ENCODE assay signal across 19 cellular contexts in the genomic region with DNA sequence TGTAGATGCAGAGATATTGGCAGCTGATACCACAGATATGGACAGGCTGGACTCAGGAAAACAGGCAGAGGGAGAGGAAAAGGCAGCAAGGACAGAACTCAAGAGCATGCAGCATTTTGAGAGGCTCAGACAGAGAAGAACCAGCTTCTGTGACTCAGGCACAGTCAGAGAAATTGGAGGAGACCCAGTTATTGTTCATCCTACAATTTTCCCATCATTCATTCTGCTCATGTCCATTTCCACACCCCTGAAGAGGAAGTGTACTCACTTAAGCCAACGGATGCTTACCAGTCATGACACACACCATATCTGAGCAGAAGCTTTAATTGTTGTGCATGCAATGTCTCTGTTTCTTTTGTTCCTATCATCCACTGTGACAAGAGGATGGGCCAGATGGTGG.
DNase-seq lines count a peak whose midpoint lies in the region; ATAC-seq, FAIRE-seq and TF ChIP-seq lines count a peak whose summit lies in the region.
"Had no signal": no experiment of that assay in that cellular context is flagged by ENCODE, and none has a peak within 500 bp of the region (broad histone marks: within the 10 kb centered on the region; RNA-seq: fewer than 3 reads in every experiment).

No MANE protein-coding gene starts in this region.

- peak; percentile 98 for FAIRE-seq in astrocyte (lab: Jason Lieb, UNC)
- FAIRE-seq: endothelial cell of umbilical vein had no signal

- POLR2A ChIA-PET in WTC11 (lab: Charles Lee), result no interaction called here

- H4K20me1 ChIP-seq in astrocyte (ENCODE audit: insufficient read depth, low read length), result no peaks in the 10 kb centered on the region

- no peak overlapping the region; the same call in 1 of the 2 replicates for H3K27ac Mint-ChIP-seq in HFFc6
- H3K27ac Mint-ChIP-seq in astrocyte (ENCODE audit: unreplicated experiment), result no peak overlapping the region
- H3K27ac Mint-ChIP-seq in WTC11, result no peak overlapping the region
- H3K27ac Mint-ChIP-seq: activated naive CD4-positive, alpha-beta T cell treated with anti-CD3 and anti-CD28 coated beads, Interleukin-2, amount 50 U/mL, for 72 hours had no signal

- H2AFZ ChIP-seq in astrocyte (ENCODE audit: low read depth, low read length), result no peak overlapping the region

- no peaks in the 10 kb centered on the region; the same call in 1 of the 2 replicates for H3K9me3 Mint-ChIP-seq in HFFc6
- H3K9me3 Mint-ChIP-seq in astrocyte (ENCODE audit: unreplicated experiment), result no peaks in the 10 kb centered on the region
- H3K9me3 Mint-ChIP-seq in WTC11, result no peaks in the 10 kb centered on the region
- H3K9me3 Mint-ChIP-seq: activated naive CD4-positive, alpha-beta T cell treated with anti-CD3 and anti-CD28 coated beads, Interleukin-2, amount 50 U/mL, for 72 hours had no signal

- H3K36me3 Mint-ChIP-seq in HFFc6 (ENCODE audit: low read depth), result no peaks in the 10 kb centered on the region
- no peaks in the 10 kb centered on the region for H3K36me3 Mint-ChIP-seq in astrocyte (ENCODE audit: low read depth, unreplicated experiment)
- no peaks in the 10 kb centered on the region for H3K36me3 Mint-ChIP-seq in WTC11
- H3K36me3 Mint-ChIP-seq: activated naive CD4-positive, alpha-beta T cell treated with anti-CD3 and anti-CD28 coated beads, Interleukin-2, amount 50 U/mL, for 72 hours had no signal

- no peak overlapping the region for H3K4me3 Mint-ChIP-seq in HFFc6
- H3K4me3 Mint-ChIP-seq in astrocyte (ENCODE audit: unreplicated experiment), result no peak overlapping the region
- H3K4me3 Mint-ChIP-seq in WTC11, result no peak overlapping the region

- no peak overlapping the region for H3K27ac ChIP-seq in astrocyte (ENCODE audit: low read depth, low read length)
- H3K27ac ChIP-seq: C4-2B, psoas muscle, suprapubic skin had no signal

- CTCF ChIA-PET in WTC11 (lab: Charles Lee), result no interaction called here

- ATAC-seq in WTC11, result no peak
- no peak for ATAC-seq in HG02798 (IDR thresholded peaks at IDR 0.05; ENCODE audit: poor library complexity, unreplicated experiment)
- ATAC-seq in GM19324 (IDR thresholded peaks at IDR 0.05; ENCODE audit: low FRiP score, unreplicated experiment), result no peak
- ATAC-seq: activated naive CD4-positive, alpha-beta T cell treated with anti-CD3 and anti-CD28 coated beads, Interleukin-2, amount 50 U/mL, for 72 hours; left lobe of liver; psoas muscle had no signal

- DNase-seq in AG10803 (ENCODE audit: low read depth) (peak; percentile 85), HFFc6 (peak; percentile 82), astrocyte (ENCODE audit: low read depth) (peak; percentile 88), glomerular visceral epithelial cell (ENCODE audit: extremely low spot score) (peak; percentile 11), WTC11 (ENCODE audit: low spot score) (no peak), NCI-H748 treated with DMSO at 0.1 percent for 48 hours (lab: John Stamatoyannopoulos, UW) (no peak)
- DNase-seq: activated CD4-positive, CD25-positive, alpha-beta regulatory T cell treated with anti-CD3 and anti-CD28 coated beads, Interleukin-2, amount 50 U/mL, for 72 hours; activated T-cell treated with anti-CD3 and anti-CD28 coated beads for 4 hours; hippocampal formation; NCI-H146; NCI-H446 treated with DMSO at 0.1 percent for 48 hours; psoas muscle had no signal

- no peak overlapping the region for H3K9ac ChIP-seq in astrocyte (ENCODE audit: low read length)

- no peaks in the 10 kb centered on the region for H3K79me2 ChIP-seq in astrocyte (ENCODE audit: insufficient read depth, low read length)

- H3K27me3 Mint-ChIP-seq in HFFc6 (ENCODE audit: insufficient read depth) (no peaks in the 10 kb centered on the region; the same call in 1 of the 2 replicates), astrocyte (ENCODE audit: low read depth, unreplicated experiment) (peaks cover 2% of the 10 kb centered on the region), WTC11 (ENCODE audit: low read depth) (no peaks in the 10 kb centered on the region)

- peak overlapping the region; percentile 8 for H3K4me2 ChIP-seq in astrocyte (ENCODE audit: low read length)

- no peaks in the 10 kb centered on the region for H3K27me3 ChIP-seq in astrocyte (ENCODE audit: insufficient read depth, low read length)
- H3K27me3 ChIP-seq: suprapubic skin had no signal

- no peaks in the 10 kb centered on the region for H3K9me3 ChIP-seq in astrocyte (ENCODE audit: insufficient read depth, low read depth, low read length)
- H3K9me3 ChIP-seq: psoas muscle, suprapubic skin had no signal

- H3K4me3 ChIP-seq in AG10803 (ENCODE audit: low read length) (no peak overlapping the region), astrocyte (ENCODE audit: insufficient read depth, low read depth, low read length) (no peak overlapping the region)
- H3K4me3 ChIP-seq: psoas muscle, suprapubic skin had no signal

- no peak for TF ChIP-seq CTCF in AG10803 (conservative IDR thresholded peaks at IDR 0.05; ENCODE audit: low read length)
- TF ChIP-seq CTCF in HFFc6 (IDR thresholded peaks at IDR 0.05), result no peak
- TF ChIP-seq CTCF in astrocyte (IDR thresholded peaks at IDR 0.05; ENCODE audit: insufficient read depth, low read depth, low read length), result no peak
- TF ChIP-seq CTCF in WTC11 (IDR thresholded peaks at IDR 0.05), result no peak

- H3K4me1 Mint-ChIP-seq in HFFc6 (ENCODE audit: low read depth) (peaks cover 7% of the 10 kb centered on the region; the same call in 1 of the 2 replicates), astrocyte (ENCODE audit: low read depth, unreplicated experiment) (peaks cover 3% of the 10 kb centered on the region), WTC11 (no peaks in the 10 kb centered on the region)

- H3K36me3 ChIP-seq in astrocyte (ENCODE audit: insufficient read depth, low read length), result no peaks in the 10 kb centered on the region
- H3K36me3 ChIP-seq: suprapubic skin had no signal

- no peaks in the 10 kb centered on the region for H3K4me1 ChIP-seq in astrocyte (ENCODE audit: insufficient read depth, low read length)
- H3K4me1 ChIP-seq: psoas muscle, suprapubic skin had no signal

TF ChIP-seq in WTC11, 78 proteins besides CTCF, POLR2A, EP300 and RAD21 (continues in another document):
- TF ChIP-seq, protein P1, sequence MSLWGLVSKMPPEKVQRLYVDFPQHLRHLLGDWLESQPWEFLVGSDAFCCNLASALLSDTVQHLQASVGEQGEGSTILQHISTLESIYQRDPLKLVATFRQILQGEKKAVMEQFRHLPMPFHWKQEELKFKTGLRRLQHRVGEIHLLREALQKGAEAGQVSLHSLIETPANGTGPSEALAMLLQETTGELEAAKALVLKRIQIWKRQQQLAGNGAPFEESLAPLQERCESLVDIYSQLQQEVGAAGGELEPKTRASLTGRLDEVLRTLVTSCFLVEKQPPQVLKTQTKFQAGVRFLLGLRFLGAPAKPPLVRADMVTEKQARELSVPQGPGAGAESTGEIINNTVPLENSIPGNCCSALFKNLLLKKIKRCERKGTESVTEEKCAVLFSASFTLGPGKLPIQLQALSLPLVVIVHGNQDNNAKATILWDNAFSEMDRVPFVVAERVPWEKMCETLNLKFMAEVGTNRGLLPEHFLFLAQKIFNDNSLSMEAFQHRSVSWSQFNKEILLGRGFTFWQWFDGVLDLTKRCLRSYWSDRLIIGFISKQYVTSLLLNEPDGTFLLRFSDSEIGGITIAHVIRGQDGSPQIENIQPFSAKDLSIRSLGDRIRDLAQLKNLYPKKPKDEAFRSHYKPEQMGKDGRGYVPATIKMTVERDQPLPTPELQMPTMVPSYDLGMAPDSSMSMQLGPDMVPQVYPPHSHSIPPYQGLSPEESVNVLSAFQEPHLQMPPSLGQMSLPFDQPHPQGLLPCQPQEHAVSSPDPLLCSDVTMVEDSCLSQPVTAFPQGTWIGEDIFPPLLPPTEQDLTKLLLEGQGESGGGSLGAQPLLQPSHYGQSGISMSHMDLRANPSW (CRISPR knock-in tag; conservative IDR thresholded peaks at IDR 0.05; ENCODE audit: low read depth), result no peak
- TF ChIP-seq ZNF121 (CRISPR knock-in tag; IDR thresholded peaks at IDR 0.05) (no peak), OVOL2 (CRISPR knock-in tag; IDR thresholded peaks at IDR 0.05; ENCODE audit: borderline replicate concordance) (no peak), ZBTB21 (CRISPR knock-in tag; IDR thresholded peaks at IDR 0.05; ENCODE audit: borderline replicate concordance) (no peak), EMX1 (CRISPR knock-in tag; IDR thresholded peaks at IDR 0.05) (no peak), CBFB (CRISPR knock-in tag; IDR thresholded peaks at IDR 0.05; ENCODE audit: low read depth) (no peak), FOXJ3 (CRISPR knock-in tag; IDR thresholded peaks at IDR 0.05; ENCODE audit: borderline replicate concordance) (no peak), TP53 (CRISPR knock-in tag; IDR thresholded peaks at IDR 0.05) (no peak), SMAD3 (CRISPR knock-in tag; IDR thresholded peaks at IDR 0.05; ENCODE audit: borderline replicate concordance) (no peak), CREB1 (CRISPR knock-in tag; IDR thresholded peaks at IDR 0.05) (no peak), NR3C1 (CRISPR knock-in tag; conservative IDR thresholded peaks at IDR 0.05; ENCODE audit: low read depth) (no peak), FOXK1 (CRISPR knock-in tag; IDR thresholded peaks at IDR 0.05) (no peak), ZNF317 (CRISPR knock-in tag; IDR thresholded peaks at IDR 0.05; ENCODE audit: borderline replicate concordance, low read depth) (no peak)
- TF ChIP-seq, protein P2, sequence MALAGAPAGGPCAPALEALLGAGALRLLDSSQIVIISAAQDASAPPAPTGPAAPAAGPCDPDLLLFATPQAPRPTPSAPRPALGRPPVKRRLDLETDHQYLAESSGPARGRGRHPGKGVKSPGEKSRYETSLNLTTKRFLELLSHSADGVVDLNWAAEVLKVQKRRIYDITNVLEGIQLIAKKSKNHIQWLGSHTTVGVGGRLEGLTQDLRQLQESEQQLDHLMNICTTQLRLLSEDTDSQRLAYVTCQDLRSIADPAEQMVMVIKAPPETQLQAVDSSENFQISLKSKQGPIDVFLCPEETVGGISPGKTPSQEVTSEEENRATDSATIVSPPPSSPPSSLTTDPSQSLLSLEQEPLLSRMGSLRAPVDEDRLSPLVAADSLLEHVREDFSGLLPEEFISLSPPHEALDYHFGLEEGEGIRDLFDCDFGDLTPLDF (CRISPR knock-in tag; IDR thresholded peaks at IDR 0.05), result no peak
- TF ChIP-seq, protein P3, sequence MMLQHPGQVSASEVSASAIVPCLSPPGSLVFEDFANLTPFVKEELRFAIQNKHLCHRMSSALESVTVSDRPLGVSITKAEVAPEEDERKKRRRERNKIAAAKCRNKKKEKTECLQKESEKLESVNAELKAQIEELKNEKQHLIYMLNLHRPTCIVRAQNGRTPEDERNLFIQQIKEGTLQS (CRISPR knock-in tag; conservative IDR thresholded peaks at IDR 0.05), result no peak

Comparison
In these comparisons a context has a peak if more than half of its experiments do, and no peak if none do; other contexts are left out.
1. DNase-seq: peak in AG10803 (single experiment), HFFc6 (single experiment), astrocyte (single experiment) and glomerular visceral epithelial cell (single experiment); none in WTC11 (single experiment) and NCI-H748 treated with DMSO at 0.1 percent for 48 hours (single experiment).